Comparison of ENCODE assay signal across 15 cellular contexts in the genomic region with DNA sequence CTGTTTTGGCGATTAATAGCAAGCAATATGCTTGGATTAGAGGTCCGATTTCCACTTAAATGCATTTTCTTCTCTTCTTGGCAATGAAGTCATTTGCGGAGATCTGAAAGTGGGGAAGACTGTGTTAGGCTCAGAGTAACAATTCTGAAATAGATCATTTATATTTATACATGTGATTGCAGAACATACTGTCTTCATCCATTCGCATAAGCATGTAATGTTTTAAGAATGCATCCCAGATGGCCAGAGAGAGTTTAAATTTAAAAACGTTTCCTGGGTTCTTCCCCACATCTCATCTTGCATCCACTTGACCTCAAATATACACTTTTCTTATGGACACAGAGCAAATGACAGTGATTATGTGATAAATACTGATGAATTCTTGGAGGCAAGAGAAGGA. TPM values are rescaled to one million over a fixed set of nuclear protein-coding genes. Genes with fewer than 3 reads are reported as not detected.
DNase-seq lines count a peak whose midpoint lies in the region; ATAC-seq and TF ChIP-seq lines count a peak whose summit lies in the region.
"Had no signal": no experiment of that assay in that cellular context is flagged by ENCODE, and none has a peak within 500 bp of the region (broad histone marks: within the 10 kb centered on the region; RNA-seq: fewer than 3 reads in every experiment).

No MANE protein-coding gene starts in this region.

- TF ChIP-seq CTCF in right atrium auricular region (IDR thresholded peaks at IDR 0.05): no peak

- ATAC-seq in right cardiac atrium (no peak), HG02798 (IDR thresholded peaks at IDR 0.05; ENCODE audit: poor library complexity, unreplicated experiment) (no peak), GM18861 (IDR thresholded peaks at IDR 0.05; ENCODE audit: unreplicated experiment) (no peak)
- ATAC-seq: PC-3 had no signal

- DNase-seq in right atrium auricular region (ENCODE audit: low spot score) (no peak), right cardiac atrium (no peak), middle frontal gyrus (ENCODE audit: extremely low spot score, low spot score) (peak; percentile 9), NCI-H146 (lab: John Stamatoyannopoulos, UW) (no peak)
- DNase-seq: ACHN; CD4-positive, alpha-beta T cell; DMS79; GOT3; NCI-H1436 treated with DMSO at 0.1 percent for 48 hours; NCI-H2081 treated with DMSO at 0.1 percent for 48 hours; NCI-H2227 treated with DMSO at 0.1 percent for 48 hours; PC-3 had no signal

- H3K4me1 ChIP-seq in right atrium auricular region (peaks cover 0 to 16% of the 10 kb centered on the region in 2 donors), right cardiac atrium (ENCODE audit: control insufficient read depth, insufficient read depth, low read length) (peaks cover 3% of the 10 kb centered on the region)

- H3K9me3 ChIP-seq in right atrium auricular region (no peaks in the 10 kb centered on the region), right cardiac atrium (ENCODE audit: control insufficient read depth, low read length) (no peaks in the 10 kb centered on the region)

- peak overlapping the region; percentile 24 to 89 for H3K27ac ChIP-seq in right atrium auricular region
- no peak overlapping the region for H3K27ac ChIP-seq in right cardiac atrium (ENCODE audit: low read length)
- peak overlapping the region; percentile 29 for H3K27ac ChIP-seq in angular gyrus (ENCODE audit: low read depth, low read length)

- 81% methylated on average over 5 of the region's 5 CpGs for WGBS in right cardiac atrium

- no peak overlapping the region for H3K4me3 ChIP-seq in right atrium auricular region
- H3K4me3 ChIP-seq in right cardiac atrium (ENCODE audit: low read length): no peak overlapping the region

- peaks cover 22% of the 10 kb centered on the region for H3K36me3 ChIP-seq in right atrium auricular region

- intact Hi-C loops in right cardiac atrium (cut with DNase I): loop anchor here in 1 of 4 donors (10.0 kb wide), 1 partner anchor 59 kb away; no protein-coding TSS in a partner anchor

- H3K27me3 ChIP-seq in right atrium auricular region (no peaks in the 10 kb centered on the region), right cardiac atrium (ENCODE audit: control insufficient read depth, insufficient read depth) (no peaks in the 10 kb centered on the region)

RNA-seq across cellular contexts. Expression of gene TFIP11, which starts 13.9 kb away (rescaled TPM):
- total RNA-seq in right atrium auricular region: 10 to 100 TPM; 15.4 TPM
- total RNA-seq in right cardiac atrium: 10 to 100 TPM; 19.8 to 28.7 (median 25.4) TPM
- polyA plus RNA-seq in right cardiac atrium: 15.2 TPM

RNA-seq across cellular contexts. Expression of gene SRRD, which starts 42.5 kb away (rescaled TPM):
- 10 to 100 TPM; 20.4 to 25.0 TPM for total RNA-seq in right atrium auricular region
- 10 to 100 TPM; 20.4 to 25.8 (median 22.3) TPM for total RNA-seq in right cardiac atrium
- polyA plus RNA-seq in right cardiac atrium: 10.8 TPM

RNA-seq across cellular contexts. Expression of gene HPS4, which starts 42.6 kb away (rescaled TPM):
- total RNA-seq in right atrium auricular region: 10 to 100 TPM in 1 of 2 donors, 1 to 10 TPM in 1; 6.8 to 10.8 TPM
- total RNA-seq in right cardiac atrium: 10 to 100 TPM; 11.4 to 14.0 (median 12.3) TPM
- polyA plus RNA-seq in right cardiac atrium: 7.4 TPM
